ENCODE assay signal across 25 cellular contexts in the genomic region with DNA sequence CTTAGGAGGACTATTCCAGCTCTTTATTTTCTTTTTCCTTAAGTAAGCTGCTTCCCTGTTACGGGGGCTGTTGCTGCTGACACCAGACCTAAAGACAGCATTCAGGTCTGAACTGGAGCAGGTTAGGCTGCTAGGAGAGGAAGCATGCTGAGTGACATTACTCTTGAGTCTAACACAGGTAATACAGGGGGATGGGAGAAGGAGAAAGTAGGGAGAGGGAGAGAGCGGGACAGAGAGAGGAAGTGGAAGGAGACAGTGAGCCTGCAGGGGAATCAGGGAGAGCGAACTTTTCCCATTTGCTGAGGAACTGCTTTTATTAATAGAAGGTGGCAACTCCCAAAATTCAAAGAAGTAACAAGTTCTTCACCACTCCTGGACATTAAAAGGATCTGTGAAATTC.
DNase-seq lines count a peak whose midpoint lies in the region; ATAC-seq, FAIRE-seq and TF ChIP-seq lines count a peak whose summit lies in the region.
"Had no signal": no experiment of that assay in that cellular context is flagged by ENCODE, and none has a peak within 500 bp of the region (broad histone marks: within the 10 kb centered on the region; RNA-seq: fewer than 3 reads in every experiment).

No MANE protein-coding gene starts in this region.

- H3K36me3 ChIP-seq in astrocyte (ENCODE audit: insufficient read depth, low read length) (no peaks in the 10 kb centered on the region), keratinocyte (ENCODE audit: control insufficient read depth in 2 of 2, extremely low read depth in 1 of 2, insufficient read depth in 2 of 2, low read length in 2 of 2) (peaks cover 0 to 4% of the 10 kb centered on the region in 2 experiments)
- H3K36me3 ChIP-seq: Peyer's patch, uterus had no signal

- FAIRE-seq in astrocyte (lab: Jason Lieb, UNC) (no peak), keratinocyte (lab: Jason Lieb, UNC) (no peak)
- FAIRE-seq: A204.1, bronchial epithelial cell, G401.6 had no signal

- no peaks in the 10 kb centered on the region for H3K9me3 Mint-ChIP-seq in activated naive CD4-positive, alpha-beta T cell treated with anti-CD3 and anti-CD28 coated beads, Interleukin-2, amount 50 U/mL, for 24 hours
- no peaks in the 10 kb centered on the region for H3K9me3 Mint-ChIP-seq in activated naive CD4-positive, alpha-beta T cell treated with anti-CD3 and anti-CD28 coated beads, Interleukin-2, amount 50 U/mL, for 72 hours
- H3K9me3 Mint-ChIP-seq in astrocyte (ENCODE audit: unreplicated experiment): no peaks in the 10 kb centered on the region
- H3K9me3 Mint-ChIP-seq in stimulated activated effector memory CD8-positive, alpha-beta T cell treated with anti-CD3 and anti-CD28 coated beads, Interleukin-12 subunit alpha, Interleukin-12 subunit beta, amount 100 ng/mL, for 72 hours: no peaks in the 10 kb centered on the region
- H3K9me3 Mint-ChIP-seq: CD8-positive, alpha-beta memory T cell; memory B cell had no signal

- H3K79me2 ChIP-seq in astrocyte (ENCODE audit: insufficient read depth, low read length): no peaks in the 10 kb centered on the region
- H3K79me2 ChIP-seq in keratinocyte (ENCODE audit: control insufficient read depth, insufficient read depth, low read length): peaks cover 2% of the 10 kb centered on the region

- peaks cover 10% of the 10 kb centered on the region for H3K36me3 Mint-ChIP-seq in activated naive CD4-positive, alpha-beta T cell treated with anti-CD3 and anti-CD28 coated beads, Interleukin-2, amount 50 U/mL, for 24 hours
- peaks cover 5 to 14% of the 10 kb centered on the region in 2 donors for H3K36me3 Mint-ChIP-seq in activated naive CD4-positive, alpha-beta T cell treated with anti-CD3 and anti-CD28 coated beads, Interleukin-2, amount 50 U/mL, for 72 hours
- peaks cover 9% of the 10 kb centered on the region for H3K36me3 Mint-ChIP-seq in astrocyte (ENCODE audit: low read depth, unreplicated experiment)
- H3K36me3 Mint-ChIP-seq in stimulated activated effector memory CD8-positive, alpha-beta T cell treated with anti-CD3 and anti-CD28 coated beads, Interleukin-12 subunit alpha, Interleukin-12 subunit beta, amount 100 ng/mL, for 72 hours: peaks cover 6% of the 10 kb centered on the region

- H3K4me2 ChIP-seq in astrocyte (ENCODE audit: low read length) (no peak overlapping the region), keratinocyte (ENCODE audit: control insufficient read depth, extremely low read depth, insufficient read depth, low read depth, low read length) (peak overlapping the region; percentile 48)

- TF ChIP-seq CTCF in astrocyte (IDR thresholded peaks at IDR 0.05; ENCODE audit: insufficient read depth, low read depth, low read length): no peak
- no peak for TF ChIP-seq CTCF in keratinocyte (optimal IDR thresholded peaks at IDR 0.05 in 1 of 3, IDR thresholded peaks at IDR 0.05 in 1 of 3, conservative IDR thresholded peaks at IDR 0.05 in 1 of 3; ENCODE audit: extremely low read depth in 1 of 3, insufficient read depth in 2 of 3, low read length in 3 of 3)

- peaks cover 41% of the 10 kb centered on the region for H3K4me1 Mint-ChIP-seq in activated naive CD4-positive, alpha-beta T cell treated with anti-CD3 and anti-CD28 coated beads, Interleukin-2, amount 50 U/mL, for 24 hours
- peaks cover 80% of the 10 kb centered on the region for H3K4me1 Mint-ChIP-seq in astrocyte (ENCODE audit: low read depth, unreplicated experiment)
- peaks cover 63% of the 10 kb centered on the region for H3K4me1 Mint-ChIP-seq in stimulated activated effector memory CD8-positive, alpha-beta T cell treated with anti-CD3 and anti-CD28 coated beads, Interleukin-12 subunit alpha, Interleukin-12 subunit beta, amount 100 ng/mL, for 72 hours

- peak overlapping the region; percentile 76 for H3K27ac Mint-ChIP-seq in activated naive CD4-positive, alpha-beta T cell treated with anti-CD3 and anti-CD28 coated beads, Interleukin-2, amount 50 U/mL, for 24 hours
- no peak overlapping the region for H3K27ac Mint-ChIP-seq in activated naive CD4-positive, alpha-beta T cell treated with anti-CD3 and anti-CD28 coated beads, Interleukin-2, amount 50 U/mL, for 72 hours
- H3K27ac Mint-ChIP-seq in astrocyte (ENCODE audit: unreplicated experiment): peak overlapping the region; percentile 84
- H3K27ac Mint-ChIP-seq in stimulated activated effector memory CD8-positive, alpha-beta T cell treated with anti-CD3 and anti-CD28 coated beads, Interleukin-12 subunit alpha, Interleukin-12 subunit beta, amount 100 ng/mL, for 72 hours: peak overlapping the region; percentile 77
- H3K27ac Mint-ChIP-seq: memory B cell had no signal

- no peaks in the 10 kb centered on the region for H3K27me3 Mint-ChIP-seq in activated naive CD4-positive, alpha-beta T cell treated with anti-CD3 and anti-CD28 coated beads, Interleukin-2, amount 50 U/mL, for 24 hours
- H3K27me3 Mint-ChIP-seq in astrocyte (ENCODE audit: low read depth, unreplicated experiment): no peaks in the 10 kb centered on the region
- H3K27me3 Mint-ChIP-seq: CD8-positive, alpha-beta memory T cell; memory B cell had no signal

- dilution Hi-C loops in keratinocyte (cut with MboI; ENCODE audit: extremely low pct_ligation_motif_present, low sequenced_read_pairs): no loop called here

- H2AFZ ChIP-seq in astrocyte (ENCODE audit: low read depth, low read length): no peak overlapping the region
- no peak overlapping the region for H2AFZ ChIP-seq in keratinocyte (ENCODE audit: control insufficient read depth, low read length)

- H3K9me3 ChIP-seq in astrocyte (ENCODE audit: insufficient read depth, low read depth, low read length): no peaks in the 10 kb centered on the region
- no peaks in the 10 kb centered on the region for H3K9me3 ChIP-seq in keratinocyte (ENCODE audit: control insufficient read depth, low read depth, low read length)
- H3K9me3 ChIP-seq: Peyer's patch, uterus had no signal

- H3K27ac ChIP-seq in astrocyte (ENCODE audit: low read depth, low read length) (no peak overlapping the region), keratinocyte (ENCODE audit: control insufficient read depth, insufficient read depth, low read length) (peak overlapping the region; percentile 45)
- H3K27ac ChIP-seq: coronary artery, HL-60, Peyer's patch, uterus had no signal

- no peak for ATAC-seq in activated naive CD4-positive, alpha-beta T cell treated with anti-CD3 and anti-CD28 coated beads, Interleukin-2, amount 50 U/mL, for 72 hours
- no peak for ATAC-seq in stimulated activated effector memory CD8-positive, alpha-beta T cell treated with anti-CD3 and anti-CD28 coated beads, Interleukin-12 subunit alpha, Interleukin-12 subunit beta, amount 100 ng/mL, for 72 hours
- no peak for ATAC-seq in GM19452 (IDR thresholded peaks at IDR 0.05; ENCODE audit: unreplicated experiment)
- ATAC-seq: left colon had no signal

- H3K4me3 Mint-ChIP-seq in activated naive CD4-positive, alpha-beta T cell treated with anti-CD3 and anti-CD28 coated beads, Interleukin-2, amount 50 U/mL, for 24 hours: no peak overlapping the region
- H3K4me3 Mint-ChIP-seq in astrocyte (ENCODE audit: unreplicated experiment): peak overlapping the region; percentile 24
- H3K4me3 Mint-ChIP-seq in stimulated activated effector memory CD8-positive, alpha-beta T cell treated with anti-CD3 and anti-CD28 coated beads, Interleukin-12 subunit alpha, Interleukin-12 subunit beta, amount 100 ng/mL, for 72 hours: no peak overlapping the region
- H3K4me3 Mint-ChIP-seq: CD8-positive, alpha-beta memory T cell; memory B cell had no signal

- H3K9me1 ChIP-seq in keratinocyte (ENCODE audit: control insufficient read depth, extremely low read depth, insufficient read depth, low read length): no peaks in the 10 kb centered on the region

- H3K4me1 ChIP-seq in astrocyte (ENCODE audit: insufficient read depth, low read length) (peaks cover 43% of the 10 kb centered on the region), keratinocyte (ENCODE audit: control insufficient read depth, extremely low read depth, insufficient read depth, low read length) (peaks cover 66% of the 10 kb centered on the region)
- H3K4me1 ChIP-seq: Peyer's patch had no signal

- no peak overlapping the region for H3K4me3 ChIP-seq in astrocyte (ENCODE audit: insufficient read depth, low read depth, low read length)
- no peak overlapping the region for H3K4me3 ChIP-seq in keratinocyte (ENCODE audit: control insufficient read depth in 2 of 3, extremely low read depth in 1 of 3, insufficient read depth in 2 of 3, low read depth in 1 of 3, low read length in 3 of 3)
- H3K4me3 ChIP-seq: coronary artery, Peyer's patch, uterus had no signal

- H4K20me1 ChIP-seq in astrocyte (ENCODE audit: insufficient read depth, low read length) (no peaks in the 10 kb centered on the region), keratinocyte (ENCODE audit: control insufficient read depth, extremely low read depth, insufficient read depth, low read length) (no peaks in the 10 kb centered on the region)

- H3K9ac ChIP-seq in astrocyte (ENCODE audit: low read length) (no peak overlapping the region), keratinocyte (ENCODE audit: control insufficient read depth, extremely low read depth, insufficient read depth, low read length) (peak overlapping the region; percentile 49)

- DNase-seq in activated naive CD4-positive, alpha-beta T cell treated with anti-CD3 and anti-CD28 coated beads, Interleukin-2, amount 50 U/mL, for 72 hours (ENCODE audit: low spot score in 2 of 2): no peak
- DNase-seq in astrocyte (ENCODE audit: low read depth) (no peak), keratinocyte (ENCODE audit: low read depth, low spot score) (no peak), NCI-H1092 (lab: John Stamatoyannopoulos, UW) (no peak), hepatic stellate cell (ENCODE audit: low spot score) (no peak)
- no peak for DNase-seq in stimulated activated effector memory CD8-positive, alpha-beta T cell treated with anti-CD3 and anti-CD28 coated beads, Interleukin-12 subunit alpha, Interleukin-12 subunit beta, amount 100 ng/mL, for 72 hours (ENCODE audit: low spot score in 2 of 2)
- DNase-seq: activated CD4-positive, alpha-beta T cell treated with anti-CD3 and anti-CD28 coated beads for 1 hour; activated T-cell treated with anti-CD3 and anti-CD28 coated beads, Interleukin-2, amount 50 U/mL, for 1 hour; CD8-positive, alpha-beta memory T cell; left colon; NCI-H146; NCI-H524; NK-92 treated with Interleukin-12 subunit alpha and Interleukin-12 subunit beta, amount 100 ng/mL, for 24 hours; Peyer's patch; SIG-M5; SW 1271; uterus had no signal

- H3K27me3 ChIP-seq in astrocyte (ENCODE audit: insufficient read depth, low read length) (no peaks in the 10 kb centered on the region), keratinocyte (ENCODE audit: control insufficient read depth, extremely low read depth, insufficient read depth, low read length) (no peaks in the 10 kb centered on the region)
- H3K27me3 ChIP-seq: Peyer's patch, uterus had no signal

Comparison
In these comparisons a context has a peak if more than half of its experiments do, and no peak if none do; other contexts are left out.
1. H3K27ac Mint-ChIP-seq: peak in activated naive CD4-positive, alpha-beta T cell treated with anti-CD3 and anti-CD28 coated beads, Interleukin-2, amount 50 U/mL, for 24 hours (single experiment), astrocyte (single experiment) and stimulated activated effector memory CD8-positive, alpha-beta T cell treated with anti-CD3 and anti-CD28 coated beads, Interleukin-12 subunit alpha, Interleukin-12 subunit beta, amount 100 ng/mL, for 72 hours (single experiment); none in activated naive CD4-positive, alpha-beta T cell treated with anti-CD3 and anti-CD28 coated beads, Interleukin-2, amount 50 U/mL, for 72 hours (0 of 2).